ENCODE assay signal across 14 cellular contexts in genomic region chr10:30374353-30374752, GRCh38. TPM values are rescaled to one million over a fixed set of nuclear protein-coding genes. Genes with fewer than 3 reads are reported as not detected.
DNase-seq lines count a peak whose midpoint lies in the region; ATAC-seq, FAIRE-seq and TF ChIP-seq lines count a peak whose summit lies in the region.
"Had no signal": no experiment of that assay in that cellular context is flagged by ENCODE, and none has a peak within 500 bp of the region (broad histone marks: within the 10 kb centered on the region; RNA-seq: fewer than 3 reads in every experiment).

No MANE protein-coding gene starts in this region.

- no peaks in the 10 kb centered on the region; the same call in 1 of the 2 replicates for H3K23me2 ChIP-seq in H1 (ENCODE audit: low read depth, low read length)

- H3K4me1 ChIP-seq in H1 (replicated peaks in 1 of 4; ENCODE audit: control insufficient read depth in 3 of 4, insufficient read depth in 4 of 4, low read length in 3 of 4) = peaks cover 2 to 14% (median 10%) of the 10 kb centered on the region in 4 experiments
- H3K4me1 ChIP-seq: adrenal gland had no signal

- H4K91ac ChIP-seq in H1 (replicated peaks; ENCODE audit: insufficient read length, low read length) = no peak overlapping the region

- H2BK120ac ChIP-seq in H1 (replicated peaks; ENCODE audit: low read depth, low read length) = peak overlapping the region; percentile 22

- H3K36me3 ChIP-seq in H1 (ENCODE audit: control insufficient read depth in 2 of 4, insufficient read depth in 4 of 4, low read length in 3 of 4) = no peaks in the 10 kb centered on the region
- H3K36me3 ChIP-seq: adrenal gland had no signal

- H2BK15ac ChIP-seq in H1 (ENCODE audit: low read length) = 0 out of 2 replicates have a peak overlapping the region, but pooled peaks have one; percentile 81

- TF ChIP-seq POLR2A in NB4 (IDR thresholded peaks at IDR 0.05; ENCODE audit: extremely low read depth, insufficient read length) = no peak
- TF ChIP-seq POLR2A in H1 (IDR thresholded peaks at IDR 0.05; ENCODE audit: control extremely low read depth in 1 of 2, low read depth in 2 of 2, low read length in 2 of 2) = 0 out of 3 replicates have a peak, but pooled peaks of 1 of the 2 experiments have one; percentile 44

- POLR2A ChIA-PET in H1 (lab: Charles Lee; ENCODE audit: partially characterized antibody) = interaction anchor here (0.6 to 1.2 kb wide), 3 partner anchors 10 to 29 kb away, joined by 3 read pairs; no protein-coding TSS in a partner anchor

- no peak for TF ChIP-seq EP300 in H1 (IDR thresholded peaks at IDR 0.05; ENCODE audit: borderline replicate concordance in 1 of 2, low read depth in 2 of 2, low read length in 2 of 2)

- H3K79me1 ChIP-seq in H1 (ENCODE audit: low read depth, low read length) = no peaks in the 10 kb centered on the region

- CTCF ChIA-PET in H1 (lab: Charles Lee; ENCODE audit: partially characterized antibody) = interaction anchor here (0.5 to 1.9 kb wide), 10 partner anchors 10 to 936 kb away, joined by 3 to 9 read pairs (median 3); no protein-coding TSS in a partner anchor

- no peaks in the 10 kb centered on the region for H3K9me3 Mint-ChIP-seq in immature natural killer cell
- H3K9me3 Mint-ChIP-seq: central memory CD8-positive, alpha-beta T cell had no signal

- H3K4me3 ChIP-seq in NB4 (ENCODE audit: low read depth, low read length) = no peak overlapping the region
- no peak overlapping the region for H3K4me3 ChIP-seq in H1 (ENCODE audit: extremely low read depth in 1 of 4, insufficient read depth in 2 of 4, low read depth in 3 of 4, low read length in 4 of 4)
- H3K4me3 ChIP-seq: adrenal gland had no signal

- no peak overlapping the region for H3K14ac ChIP-seq in H1 (ENCODE audit: insufficient read length)

- ATAC-seq in sciatic nerve (peak; percentile 30), HG02852 (IDR thresholded peaks at IDR 0.05; ENCODE audit: unreplicated experiment) (no peak)

- H3K18ac ChIP-seq in H1 (ENCODE audit: extremely low read depth, low read length) = no peak overlapping the region

- peak; percentile 82 for FAIRE-seq in H1 (lab: Jason Lieb, UNC)
- FAIRE-seq: endometrium had no signal

- H3K9ac ChIP-seq in H1 (replicated peaks in 1 of 4; ENCODE audit: extremely low read depth in 1 of 4, low read depth in 3 of 4, low read length in 3 of 4) = no peak overlapping the region

- H2BK12ac ChIP-seq in H1 (ENCODE audit: low read depth, low read length) = 0 out of 2 replicates have a peak overlapping the region, but pooled peaks have one; percentile 60

- TF ChIP-seq CTCF in NB4 (IDR thresholded peaks at IDR 0.05; ENCODE audit: low read depth, low read length) (no peak), H1 (IDR thresholded peaks at IDR 0.05; ENCODE audit: control extremely low read depth in 1 of 3, insufficient read depth in 1 of 3, low read depth in 1 of 3, low read length in 3 of 3) (no peak)

- no peak overlapping the region for H3K23ac ChIP-seq in H1 (ENCODE audit: insufficient read length)

- intact Hi-C loops in sciatic nerve (cut with DNase I) = no loop called here

- no peaks in the 10 kb centered on the region for H3K27me3 ChIP-seq in H1 (replicated peaks in 1 of 4; ENCODE audit: control insufficient read depth in 3 of 4, extremely low read depth in 1 of 4, insufficient read depth in 3 of 4, low read length in 3 of 4)
- H3K27me3 ChIP-seq: adrenal gland had no signal

- H3K9me3 ChIP-seq in H1 (ENCODE audit: insufficient read depth in 2 of 2, low read depth in 1 of 2, low read length in 1 of 2) = no peaks in the 10 kb centered on the region
- H3K9me3 ChIP-seq: adrenal gland had no signal

- H2AK5ac ChIP-seq in H1 (ENCODE audit: low read depth, low read length) = no peak overlapping the region; the same call in 1 of the 2 replicates

- no peak overlapping the region for H3K4me2 ChIP-seq in H1 (ENCODE audit: insufficient read depth in 1 of 2, low read depth in 2 of 2, low read length in 2 of 2)

- H3K4ac ChIP-seq in H1 (replicated peaks; ENCODE audit: insufficient read length, low read depth, low read length) = no peak overlapping the region

- no peak overlapping the region for H3K4me3 Mint-ChIP-seq in immature natural killer cell
- H3K4me3 Mint-ChIP-seq: central memory CD8-positive, alpha-beta T cell had no signal

- no peaks in the 10 kb centered on the region for H4K20me1 ChIP-seq in H1 (replicated peaks in 1 of 2; ENCODE audit: control insufficient read depth in 1 of 2, insufficient read depth in 2 of 2, low read length in 2 of 2)

- H3K27me3 Mint-ChIP-seq in immature natural killer cell (ENCODE audit: low read depth in 3 of 3) = peaks cover 0 to 9% (median 2%) of the 10 kb centered on the region in 3 donors
- H3K27me3 Mint-ChIP-seq: central memory CD8-positive, alpha-beta T cell had no signal

- H3K27ac ChIP-seq in H1 (ENCODE audit: low read depth, low read length) = no peak overlapping the region
- H3K27ac ChIP-seq: adrenal gland had no signal

- no peak for TF ChIP-seq RAD21 in H1 (IDR thresholded peaks at IDR 0.05 in 1 of 2, conservative IDR thresholded peaks at IDR 0.05 in 1 of 2; ENCODE audit: low read depth in 2 of 2, low read length in 2 of 2)

- no peak overlapping the region for H2AFZ ChIP-seq in H1 (ENCODE audit: low read length)

- H2BK20ac ChIP-seq in H1 (ENCODE audit: low read length) = no peak overlapping the region

- peak; percentile 11 for DNase-seq in stimulated activated CD4-positive, alpha-beta T cell treated with anti-CD3 and anti-CD28 coated beads, Interleukin-15, amount 100 ng/mL, for 24 hours
- DNase-seq in stimulated activated CD4-positive, alpha-beta T cell treated with anti-CD3 and anti-CD28 coated beads, Interleukin-4, amount 100 ng/mL, for 1 hour = no peak
- DNase-seq in NB4 (ENCODE audit: low read depth) (peak; percentile 38), H1 (ENCODE audit: low read depth in 1 of 2, low spot score in 2 of 2) (peak in 1 of 2 experiments; percentile 61), sciatic nerve (ENCODE audit: low spot score) (no peak), GM03348 (ENCODE audit: low spot score) (no peak), immature natural killer cell (no peak)
- DNase-seq: activated CD4-positive, alpha-beta T cell treated with anti-CD3 and anti-CD28 coated beads for 1 hour; left cardiac atrium; NCI-H2227 treated with DMSO at 0.1 percent for 48 hours had no signal

- no peaks in the 10 kb centered on the region for H3K79me2 ChIP-seq in H1 (ENCODE audit: control insufficient read depth in 1 of 2, insufficient read depth in 2 of 2, low read length in 2 of 2)

- no peak overlapping the region for H3K56ac ChIP-seq in H1 (replicated peaks; ENCODE audit: insufficient read length, low read depth, low read length)

- 67% methylated on average over 6 of the region's 6 CpGs; no CpG with 5 or more reads in 1 of the 2 experiments for WGBS in H1 (ENCODE audit: extremely low coverage in 1 of 2, insufficient coverage in 1 of 2, insufficient read length in 1 of 2, insufficient replicate concordance in 2 of 2, low coverage in 1 of 2, low lambda C conversion rate in 2 of 2, missing lambda C conversion rate in 1 of 2), 2 experiments

- peaks cover 11 to 19% of the 10 kb centered on the region in 2 donors for H3K4me1 Mint-ChIP-seq in immature natural killer cell

- no peak overlapping the region for H3K27ac Mint-ChIP-seq in immature natural killer cell

- no peak overlapping the region for H2BK5ac ChIP-seq in H1 (ENCODE audit: low read depth, low read length)

- no peaks in the 10 kb centered on the region for H3K36me3 Mint-ChIP-seq in immature natural killer cell

- no peak overlapping the region for H4K5ac ChIP-seq in H1 (ENCODE audit: insufficient read length, low read depth, low read length)

- no peak overlapping the region; the same call in 1 of the 2 replicates for H4K8ac ChIP-seq in H1 (ENCODE audit: extremely low read depth, insufficient read depth, low read length)

TF ChIP-seq in H1, 55 proteins besides CTCF, POLR2A, EP300 and RAD21 (continues in another document):
- TF ChIP-seq FOSL1 (IDR thresholded peaks at IDR 0.05; ENCODE audit: insufficient read depth, low read depth, low read length) = no peak
- no peak for TF ChIP-seq ZNF274 (IDR thresholded peaks at IDR 0.05; ENCODE audit: borderline replicate concordance, extremely low read depth, low read length)
- TF ChIP-seq CEBPB (IDR thresholded peaks at IDR 0.05; ENCODE audit: low read depth, low read length) = peak; percentile 97
- TF ChIP-seq MAX (IDR thresholded peaks at IDR 0.05) = peak; percentile 57; the same call in 1 of the 2 replicates
- peak; percentile 83 for TF ChIP-seq TBP (IDR thresholded peaks at IDR 0.05; ENCODE audit: low read depth, low read length)

RNA-seq across cellular contexts. Expression of gene MTPAP, which starts 25.3 kb away (rescaled TPM):
- 42.2 and 43.8 TPM in 2 replicates for total RNA-seq in H1 (2021; fragmentation: NEBNext Ultra II Directional; extraction: Animal tissue kit (Norgen Biotek cat#: 25700))
- polyA plus RNA-seq in H1 (2011; rRNA removed) = 4.7 and 6.7 TPM in 2 replicates
- 8.7 TPM for polyA plus RNA-seq in H1 (2011; cell fraction: cytosol; rRNA removed)
- 5.1 TPM for polyA plus RNA-seq in H1 (2011; cell fraction: nucleus; rRNA removed)
- 13.1 to 22.3 TPM (median 14.7 TPM) in 4 replicates for polyA plus RNA-seq in H1 (2012, experiment 1 of 2)
- 1.9 TPM for polyA plus RNA-seq in H1 (2012, experiment 2 of 2)
- 23.6 TPM for polyA plus RNA-seq in H1 (2013, experiment 1 of 2)
- polyA plus RNA-seq in H1 (2013, experiment 2 of 2) = 23.3 TPM
- polyA minus RNA-seq in H1 (2011; rRNA and poly(A)+ RNA removed) = 13.7 and 16.6 TPM in 2 replicates
- 8.2 TPM for polyA minus RNA-seq in H1 (2011; cell fraction: cytosol; rRNA and poly(A)+ RNA removed)
- polyA minus RNA-seq in H1 (2011; cell fraction: nucleus; rRNA and poly(A)+ RNA removed) = 11.3 TPM
- total RNA-seq in sciatic nerve = 30.6 TPM
- polyA plus RNA-seq in immature natural killer cell = 1 to 10 TPM; 3.7 to 7.7 (median 6.4) TPM

RNA-seq across cellular contexts. Expression of gene MAP3K8, which starts 59.6 kb away (rescaled TPM):
- 5.4 and 5.6 TPM in 2 replicates for total RNA-seq in H1 (2021; fragmentation: NEBNext Ultra II Directional; extraction: Animal tissue kit (Norgen Biotek cat#: 25700))
- polyA plus RNA-seq in H1 (2011; rRNA removed) = 2.7 and 6.0 TPM in 2 replicates
- 5.5 TPM for polyA plus RNA-seq in H1 (2011; cell fraction: cytosol; rRNA removed)
- polyA plus RNA-seq in H1 (2011; cell fraction: nucleus; rRNA removed) = 4.3 TPM
- polyA plus RNA-seq in H1 (2012, experiment 1 of 2) = 5.3 to 9.0 TPM (median 5.5 TPM) in 4 replicates
- 2.3 TPM for polyA plus RNA-seq in H1 (2012, experiment 2 of 2)
- polyA plus RNA-seq in H1 (2013, experiment 1 of 2) = 3.6 TPM
- 3.7 TPM for polyA plus RNA-seq in H1 (2013, experiment 2 of 2)
- polyA minus RNA-seq in H1 (2011; rRNA and poly(A)+ RNA removed) = 4.2 and 6.7 TPM in 2 replicates
- polyA minus RNA-seq in H1 (2011; cell fraction: cytosol; rRNA and poly(A)+ RNA removed) = 1.7 TPM
- polyA minus RNA-seq in H1 (2011; cell fraction: nucleus; rRNA and poly(A)+ RNA removed) = 5.6 TPM
- 85.2 TPM for total RNA-seq in sciatic nerve
- 100 to 1,000 TPM in 2 of 3 donors, 10 to 100 TPM in 1; 62.9 to 154 (median 151) TPM for polyA plus RNA-seq in immature natural killer cell

Comparison
In these comparisons a context has a peak if more than half of its experiments do, and no peak if none do; other contexts are left out.
1. DNase-seq: peak in stimulated activated CD4-positive, alpha-beta T cell treated with anti-CD3 and anti-CD28 coated beads, Interleukin-15, amount 100 ng/mL, for 24 hours (single experiment) and NB4 (single experiment); none in stimulated activated CD4-positive, alpha-beta T cell treated with anti-CD3 and anti-CD28 coated beads, Interleukin-4, amount 100 ng/mL, for 1 hour (single experiment), sciatic nerve (single experiment), GM03348 (single experiment) and immature natural killer cell (0 of 3).
2. RNA of gene MAP3K8, which starts 59.6 kb away (total RNA-seq): 85.2 TPM in sciatic nerve (single experiment); 5.4 to 5.6 TPM in H1; every median in the first group is over 10 times any median in the second.